Comparison of ENCODE assay signal across 25 cellular contexts in the genomic region with DNA sequence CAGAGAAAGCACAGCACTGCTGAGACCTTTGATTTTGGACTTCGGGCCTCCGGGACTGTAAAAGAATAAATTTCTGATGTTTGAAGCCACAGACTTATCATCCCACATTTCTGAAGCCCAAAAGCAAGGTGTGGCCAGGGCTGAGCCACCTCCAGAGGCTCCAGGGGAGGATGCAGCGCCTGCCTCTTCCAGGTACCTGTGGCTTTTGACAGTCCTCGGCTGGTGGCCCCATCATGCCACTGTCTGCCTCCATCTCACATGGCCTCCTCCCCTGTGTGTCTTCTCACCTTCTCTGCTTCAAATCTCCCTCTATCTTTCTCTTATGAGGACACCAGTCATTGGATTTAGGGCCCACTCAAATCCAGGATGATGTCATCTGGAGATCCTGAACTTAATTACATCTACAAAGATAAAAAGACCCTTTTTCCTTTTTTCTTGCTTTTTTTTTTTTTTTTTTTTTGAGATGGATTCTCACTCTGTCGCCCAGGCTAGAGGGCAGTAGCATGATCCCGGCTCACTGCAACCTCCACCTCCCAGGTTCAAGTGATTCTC. TPM values are rescaled to one million over a fixed set of nuclear protein-coding genes. Genes with fewer than 3 reads are reported as not detected.
"Had no signal": no experiment of that assay in that cellular context is flagged by ENCODE, and none has a peak within 500 bp of the region (broad histone marks: within the 10 kb centered on the region; RNA-seq: fewer than 3 reads in every experiment).

No MANE protein-coding gene starts in this region.

- H3K36me3 ChIP-seq: MG63, Peyer's patch, SJSA1 had no signal

- H3K27me3 ChIP-seq: MG63, Peyer's patch, SJSA1 had no signal

- H3K9me3 ChIP-seq: MG63, Peyer's patch, SJSA1 had no signal

- H3K27ac ChIP-seq: PC-9, Peyer's patch, SJSA1, SK-N-MC had no signal

- H3K4me1 ChIP-seq: Peyer's patch, SJSA1 had no signal

- DNase-seq: IMR-90, Karpas-422, KG1, MG63, NCI-H1092 treated with DMSO at 0.1 percent for 48 hours, NCI-H1436, NCI-H187, NCI-H2029, NCI-H2081 treated with DMSO at 0.1 percent for 48 hours, NCI-H2171, NCI-H226, NCI-H446, NCI-H510A, NCI-H524 treated with DMSO at 0.1 percent for 48 hours, NCI-H69, NCI-H774, PC-9, Peyer's patch, Right ventricle myocardium superior, SIG-M5 had no signal

- H3K4me2 ChIP-seq: PC-9 had no signal

- H3K4me3 ChIP-seq: MG63, PC-9, Peyer's patch, SJSA1, SK-N-MC had no signal

- H2AFZ ChIP-seq: PC-9 had no signal

RNA-seq across cellular contexts. Expression of gene GSC, which starts 15.4 kb away (rescaled TPM):
- total RNA-seq: HT-29, IMR-90, OCI-LY7, PC-9, Peyer's patch, RPMI7951 had no signal
- polyA plus RNA-seq: IMR-90 had no signal
